ENCODE assay signal across 8 cellular contexts in the genomic region with DNA sequence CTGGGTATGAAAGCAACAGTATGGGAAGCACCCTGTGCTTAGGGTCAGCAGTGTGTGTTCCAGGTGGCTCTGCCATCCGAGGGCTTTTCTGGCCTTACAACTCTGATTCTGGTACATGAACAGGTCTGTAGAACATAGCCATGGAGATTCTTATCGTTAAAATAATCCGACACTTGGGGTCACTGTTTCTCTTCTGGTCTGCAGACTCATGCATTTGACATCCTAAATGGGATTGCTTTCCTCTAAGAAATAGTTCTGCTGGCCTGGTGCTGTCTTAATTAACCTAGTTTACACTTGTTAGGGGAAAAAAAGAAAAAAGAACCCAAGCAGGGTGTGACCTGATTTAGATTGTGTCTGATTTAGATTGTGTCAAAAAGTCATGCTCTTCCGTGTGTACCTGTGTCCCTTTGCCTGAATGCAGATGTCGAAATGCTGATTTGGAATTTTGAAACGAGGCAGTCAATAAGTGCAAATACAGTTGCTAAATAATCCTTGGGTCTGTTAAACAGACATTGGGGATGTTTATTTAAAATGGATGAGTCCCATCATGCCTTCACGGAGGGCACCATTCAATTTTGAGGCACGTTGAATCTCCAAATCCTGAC. TPM values are rescaled to one million over a fixed set of nuclear protein-coding genes. Genes with fewer than 3 reads are reported as not detected.
DNase-seq lines count a peak whose midpoint lies in the region; ATAC-seq, FAIRE-seq and TF ChIP-seq lines count a peak whose summit lies in the region.

No MANE protein-coding gene starts in this region.

- H3K79me2 ChIP-seq in fibroblast of lung (ENCODE audit: control insufficient read depth, insufficient read depth, low read length), result no peaks in the 10 kb centered on the region

- FAIRE-seq in pancreas (lab: Jason Lieb, UNC), result no peak

- TF ChIP-seq CTCF in IMR-90 (conservative IDR thresholded peaks at IDR 0.05; ENCODE audit: low read depth, low read length), result peak; percentile 77
- TF ChIP-seq CTCF in RWPE1 (conservative IDR thresholded peaks at IDR 0.05; ENCODE audit: low read depth), result peak; percentile 54
- peak; percentile 58 to 62 for TF ChIP-seq CTCF in fibroblast of lung (conservative IDR thresholded peaks at IDR 0.05 in 1 of 2, IDR thresholded peaks at IDR 0.05 in 1 of 2; ENCODE audit: low read depth in 1 of 2, low read length in 2 of 2)
- peak in 2 of 4 donors; percentile 11 to 18 for TF ChIP-seq CTCF in pancreas (IDR thresholded peaks at IDR 0.05)

- H2AFZ ChIP-seq in IMR-90 (replicated peaks; ENCODE audit: low read length, poor library complexity) (peak overlapping the region; percentile 25), fibroblast of lung (ENCODE audit: low read length) (no peak overlapping the region)

- no TSS peak for BruUV-seq in IMR-90 (replicated peaks; lab: Mats Ljungman, UMichigan)

- H4K20me1 ChIP-seq in IMR-90 (ENCODE audit: insufficient read depth, low read length) (no peaks in the 10 kb centered on the region), fibroblast of lung (ENCODE audit: control insufficient read depth, extremely low read depth, insufficient read depth, low read length) (no peaks in the 10 kb centered on the region)

- in situ Hi-C loops in IMR-90 (cut with MboI; ENCODE audit: low sequenced_read_pairs), result loop anchor here (5.0 kb wide), 1 partner anchor 566 kb away; no protein-coding TSS in a partner anchor

- no peak overlapping the region for H3K4me3 ChIP-seq in IMR-90 (ENCODE audit: insufficient read depth, low read depth, low read length)
- H3K4me3 ChIP-seq in fibroblast of lung (replicated peaks in 1 of 4; ENCODE audit: control extremely low read depth in 1 of 4, insufficient read depth in 1 of 4, low read depth in 3 of 4, low read length in 4 of 4), result no peak overlapping the region
- no peak overlapping the region for H3K4me3 ChIP-seq in pancreas

- H4K91ac ChIP-seq in IMR-90 (ENCODE audit: insufficient read depth, low read depth, low read length), result no peak overlapping the region

- H3K27ac ChIP-seq in IMR-90 (ENCODE audit: insufficient read depth, low read length) (no peak overlapping the region), RWPE1 (peak overlapping the region; percentile 63), fibroblast of lung (ENCODE audit: insufficient read depth, low read length) (no peak overlapping the region), pancreas (peak overlapping the region in 2 of 4 donors; percentile 54 to 59)

- H3K79me1 ChIP-seq in IMR-90 (ENCODE audit: low read depth in 1 of 2, low read length in 2 of 2), result no peaks in the 10 kb centered on the region

- H3K9me1 ChIP-seq in IMR-90 (ENCODE audit: insufficient read depth, low read length), result peaks cover 12% of the 10 kb centered on the region

- H3K36me3 ChIP-seq in IMR-90 (ENCODE audit: control insufficient read depth, insufficient read depth, low read length) (no peaks in the 10 kb centered on the region), fibroblast of lung (ENCODE audit: control insufficient read depth, insufficient read depth, low read length) (no peaks in the 10 kb centered on the region), pancreas (no peaks in the 10 kb centered on the region)

- no peak overlapping the region for H2AK9ac ChIP-seq in IMR-90 (replicated peaks; ENCODE audit: low read depth, low read length, poor library complexity)

- CTCF ChIA-PET in IMR-90 (lab: Yijun Ruan, JAX), result no interaction called here
- CTCF ChIA-PET in RWPE1 (lab: Yijun Ruan, JAX), result interaction anchor here (1.0 to 1.1 kb wide), 2 partner anchors 156 to 568 kb away, joined by 3 read pairs; no protein-coding TSS in a partner anchor

- H2BK20ac ChIP-seq in IMR-90 (ENCODE audit: low read depth, low read length), result peak overlapping the region; percentile 69

- DNase-seq in NCI-H146 (lab: John Stamatoyannopoulos, UW), result peak; percentile 6
- DNase-seq in NCI-H146 treated with DMSO at 0.1 percent for 48 hours (lab: John Stamatoyannopoulos, UW; ENCODE audit: unreplicated experiment), result no peak
- peak; percentile 76 for DNase-seq in IMR-90
- DNase-seq in RWPE1 (ENCODE audit: low spot score), result peak; percentile 64
- peak; percentile 76 to 87 for DNase-seq in fibroblast of lung (ENCODE audit: low read depth in 2 of 2)
- peak in 1 of 6 donors; percentile 19 for DNase-seq in pancreas

- dilution Hi-C loops in IMR-90 (cut with HindIII; ENCODE audit: low sequenced_read_pairs, unreplicated experiment), result no loop called here

- H3K27me3 ChIP-seq in IMR-90 (ENCODE audit: control insufficient read depth, insufficient read depth, low read length), result no peaks in the 10 kb centered on the region
- no peaks in the 10 kb centered on the region for H3K27me3 ChIP-seq in fibroblast of lung (ENCODE audit: control insufficient read depth, insufficient read depth, low read length)
- peaks cover 0 to 5% (median 0%) of the 10 kb centered on the region in 4 donors for H3K27me3 ChIP-seq in pancreas

- peak overlapping the region; percentile 61; the same call in 1 of the 2 replicates for H3K4ac ChIP-seq in IMR-90 (ENCODE audit: low read depth, low read length)

- H4K8ac ChIP-seq in IMR-90 (ENCODE audit: low read depth in 2 of 2, low read length in 2 of 2), result no peak overlapping the region

- H3K56ac ChIP-seq in IMR-90 (ENCODE audit: extremely low read depth, insufficient read depth, low read length), result no peak overlapping the region

- 75% methylated on average over 4 of the region's 8 CpGs; no CpG with 5 or more reads in 1 of the 2 experiments for WGBS in IMR-90 (ENCODE audit: extremely low coverage in 2 of 2, insufficient read length in 1 of 2), 2 experiments
- 31 to 33% methylated on average over 8 of the region's 8 CpGs for WGBS in pancreas, 2 donors

- H2BK15ac ChIP-seq in IMR-90 (ENCODE audit: low read depth, low read length), result peak overlapping the region; percentile 78; the same call in 1 of the 3 replicates

- intact Hi-C loops in IMR-90 (cut with micrococcal nuclease) (loop anchor here (1.0 to 10.0 kb wide), 6 partner anchors 159 to 1141 kb away; no protein-coding TSS in a partner anchor), pancreas (cut with DNase I) (loop anchor here in 1 of 3 donors (10.0 kb wide), 1 partner anchor 568 kb away; no protein-coding TSS in a partner anchor)

- H3K23ac ChIP-seq in IMR-90 (ENCODE audit: low read depth, low read length), result no peak overlapping the region

- TF ChIP-seq RAD21 in IMR-90 (IDR thresholded peaks at IDR 0.05; ENCODE audit: low read length), result peak; percentile 87

- peaks cover 14% of the 10 kb centered on the region for H3K4me1 ChIP-seq in IMR-90 (ENCODE audit: control insufficient read depth, insufficient read depth, low read length)
- H3K4me1 ChIP-seq in fibroblast of lung (ENCODE audit: control insufficient read depth, extremely low read depth, insufficient read depth, low read length), result peaks cover 31% of the 10 kb centered on the region
- H3K4me1 ChIP-seq in pancreas, result peaks cover 0 to 29% (median 0%) of the 10 kb centered on the region in 3 donors

- no peaks in the 10 kb centered on the region for H3K9me3 ChIP-seq in IMR-90 (ENCODE audit: control insufficient read depth, insufficient read depth, low read length)
- no peaks in the 10 kb centered on the region for H3K9me3 ChIP-seq in fibroblast of lung (ENCODE audit: control insufficient read depth, insufficient read depth, low read depth, low read length)
- H3K9me3 ChIP-seq in pancreas, result no peaks in the 10 kb centered on the region

- H3K9ac ChIP-seq in IMR-90 (ENCODE audit: low read depth, low read length) (no peak overlapping the region), fibroblast of lung (ENCODE audit: insufficient read depth, low read length) (no peak overlapping the region)

- no peak overlapping the region for H3K14ac ChIP-seq in IMR-90 (replicated peaks; ENCODE audit: low read depth, low read length)

- no peak overlapping the region for H3K18ac ChIP-seq in IMR-90 (ENCODE audit: low read depth, low read length)

- H4K5ac ChIP-seq in IMR-90 (ENCODE audit: low read depth, low read length), result no peak overlapping the region

- peak; percentile 59 for ATAC-seq in IMR-90 (ENCODE audit: low read depth)
- peak; percentile 33 to 76 (median 60) for ATAC-seq in pancreas
- no peak for ATAC-seq in GM21825 (IDR thresholded peaks at IDR 0.05; ENCODE audit: unreplicated experiment)
- ATAC-seq in GM18505 (IDR thresholded peaks at IDR 0.05; ENCODE audit: unreplicated experiment), result no peak

- H2BK120ac ChIP-seq in IMR-90 (ENCODE audit: low read depth, low read length), result peak overlapping the region; percentile 60; the same call in 1 of the 2 replicates

- H2BK5ac ChIP-seq in IMR-90 (ENCODE audit: low read depth, low read length, poor library complexity, severe bottlenecking), result no peak overlapping the region

- peak overlapping the region; percentile 92 for H2AK5ac ChIP-seq in IMR-90 (ENCODE audit: low read depth, low read length)

- no peak for TF ChIP-seq POLR2A in IMR-90 (IDR thresholded peaks at IDR 0.05; ENCODE audit: low read depth, low read length)
- no peak for TF ChIP-seq POLR2A in GM18505 (IDR thresholded peaks at IDR 0.05; ENCODE audit: borderline replicate concordance, extremely low read depth, insufficient read depth, insufficient read length)

- H3K4me2 ChIP-seq in IMR-90 (ENCODE audit: low read depth, low read length) (no peak overlapping the region), fibroblast of lung (ENCODE audit: extremely low read depth, insufficient read depth, low read length) (no peak overlapping the region)

- POLR2A ChIA-PET in IMR-90 (lab: Charles Lee; ENCODE audit: unreplicated experiment) (no interaction called here), RWPE1 (lab: Yijun Ruan, JAX; ENCODE audit: low non-redundant PET) (no interaction called here)

TF ChIP-seq in IMR-90, 13 proteins besides CTCF, POLR2A, EP300 and RAD21:
- TF ChIP-seq, protein P1, sequence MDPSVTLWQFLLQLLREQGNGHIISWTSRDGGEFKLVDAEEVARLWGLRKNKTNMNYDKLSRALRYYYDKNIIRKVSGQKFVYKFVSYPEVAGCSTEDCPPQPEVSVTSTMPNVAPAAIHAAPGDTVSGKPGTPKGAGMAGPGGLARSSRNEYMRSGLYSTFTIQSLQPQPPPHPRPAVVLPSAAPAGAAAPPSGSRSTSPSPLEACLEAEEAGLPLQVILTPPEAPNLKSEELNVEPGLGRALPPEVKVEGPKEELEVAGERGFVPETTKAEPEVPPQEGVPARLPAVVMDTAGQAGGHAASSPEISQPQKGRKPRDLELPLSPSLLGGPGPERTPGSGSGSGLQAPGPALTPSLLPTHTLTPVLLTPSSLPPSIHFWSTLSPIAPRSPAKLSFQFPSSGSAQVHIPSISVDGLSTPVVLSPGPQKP (IDR thresholded peaks at IDR 0.05; ENCODE audit: borderline replicate concordance, low read depth, low read length), result no peak
- peak; percentile 66 for TF ChIP-seq SMC3 (IDR thresholded peaks at IDR 0.05; ENCODE audit: low read depth, low read length)

RNA-seq across cellular contexts. Expression of a gene that starts 59.6 kb away (rescaled TPM):
- total RNA-seq in IMR-90 (2012; rRNA removed) (not detected in 2 replicates), fibroblast of lung (under 0.01 and 0.99 TPM in 2 replicates), pancreas (under 1 TPM in 5 of 6 donors, not detected in 1; 0.09 to 1.00 (median 0.32) TPM)
- polyA plus RNA-seq in IMR-90 (2012; rRNA removed) (0.10 TPM in 1 of 2 replicates, not detected in the other), fibroblast of lung (0.49 and 0.76 TPM in 2 replicates), pancreas (under 1 TPM; 0.08 to 0.23 TPM)
- polyA plus RNA-seq in IMR-90 (2012; cell fraction: cytosol; rRNA removed), result not detected in 2 replicates
- not detected in 2 replicates for polyA plus RNA-seq in IMR-90 (2012; cell fraction: nucleus; rRNA removed; ENCODE audit: low replicate concordance)
- polyA plus RNA-seq in fibroblast of lung (2012), result 0.08 and 0.22 TPM in 2 replicates
- polyA minus RNA-seq in fibroblast of lung (ENCODE audit: low replicate concordance), result 0.04 TPM in 1 of 2 replicates, not detected in the other

Comparison
In these comparisons a context has a peak if more than half of its experiments do, and no peak if none do; other contexts are left out.
1. ATAC-seq: peak in IMR-90 (single experiment) and pancreas (4 of 4); none in GM21825 (single experiment) and GM18505 (single experiment).